ENCODE assay signal across 26 cellular contexts in genomic region chr3:31294430-31295149, GRCh38.
DNase-seq lines count a peak whose midpoint lies in the region; ATAC-seq and FAIRE-seq lines count a peak whose summit lies in the region.
"Had no signal": no experiment of that assay in that cellular context is flagged by ENCODE, and none has a peak within 500 bp of the region (broad histone marks: within the 10 kb centered on the region; RNA-seq: fewer than 3 reads in every experiment).

No MANE protein-coding gene starts in this region.

- intact Hi-C loops in left cardiac atrium (cut with DNase I) (no loop called here), left ventricle myocardium superior (cut with micrococcal nuclease) (no loop called here)

- ATAC-seq in left cardiac atrium (peak; percentile 23 to 87), left ventricle myocardium superior (no peak), HG03025 (IDR thresholded peaks at IDR 0.05; ENCODE audit: low FRiP score, unreplicated experiment) (no peak)
- ATAC-seq in effector memory CD8-positive, alpha-beta T cell (replicated peaks), result peak; percentile 47
- ATAC-seq in stimulated activated effector memory CD8-positive, alpha-beta T cell treated with anti-CD3 and anti-CD28 coated beads, Interleukin-12 subunit alpha, Interleukin-12 subunit beta, amount 100 ng/mL, for 72 hours, result peak; percentile 58
- ATAC-seq: left lobe of liver had no signal

- peaks cover 0 to 7% of the 10 kb centered on the region in 2 donors for H3K4me1 Mint-ChIP-seq in effector memory CD8-positive, alpha-beta T cell (ENCODE audit: low read depth in 2 of 2)
- H3K4me1 Mint-ChIP-seq in stimulated activated effector memory CD8-positive, alpha-beta T cell treated with anti-CD3 and anti-CD28 coated beads, Interleukin-12 subunit alpha, Interleukin-12 subunit beta, amount 100 ng/mL, for 72 hours, result peaks cover 18% of the 10 kb centered on the region

- H3K36me3 Mint-ChIP-seq in effector memory CD8-positive, alpha-beta T cell (ENCODE audit: insufficient read depth), result peaks cover 3% of the 10 kb centered on the region
- no peaks in the 10 kb centered on the region for H3K36me3 Mint-ChIP-seq in stimulated activated effector memory CD8-positive, alpha-beta T cell treated with anti-CD3 and anti-CD28 coated beads, Interleukin-12 subunit alpha, Interleukin-12 subunit beta, amount 100 ng/mL, for 72 hours
- H3K36me3 Mint-ChIP-seq: activated naive CD8-positive, alpha-beta T cell treated with anti-CD3 and anti-CD28 coated beads for 36 hours had no signal

- FAIRE-seq in HTR-8/SVneo (lab: Jason Lieb, UNC), result no peak
- FAIRE-seq: G401.6, GM19239 had no signal

- H3K9me3 Mint-ChIP-seq in effector memory CD8-positive, alpha-beta T cell, result peaks cover 0 to 6% of the 10 kb centered on the region in 2 donors
- no peaks in the 10 kb centered on the region for H3K9me3 Mint-ChIP-seq in stimulated activated effector memory CD8-positive, alpha-beta T cell treated with anti-CD3 and anti-CD28 coated beads, Interleukin-12 subunit alpha, Interleukin-12 subunit beta, amount 100 ng/mL, for 72 hours

- peaks cover 0 to 18% of the 10 kb centered on the region in 2 donors for H3K27me3 Mint-ChIP-seq in effector memory CD8-positive, alpha-beta T cell
- H3K27me3 Mint-ChIP-seq: activated naive CD8-positive, alpha-beta T cell treated with anti-CD3 and anti-CD28 coated beads for 36 hours; CD4-positive, alpha-beta T cell; stimulated activated naive CD8-positive, alpha-beta T cell treated with anti-CD3 and anti-CD28 coated beads, Interleukin-15, Interleukin-2, amounts not matched to agents 100 ng/mL and 50 ng/mL, for 24 hours had no signal

- no peak overlapping the region for H3K27ac Mint-ChIP-seq in effector memory CD8-positive, alpha-beta T cell
- H3K27ac Mint-ChIP-seq in stimulated activated effector memory CD8-positive, alpha-beta T cell treated with anti-CD3 and anti-CD28 coated beads, Interleukin-12 subunit alpha, Interleukin-12 subunit beta, amount 100 ng/mL, for 72 hours, result no peak overlapping the region
- H3K27ac Mint-ChIP-seq: activated naive CD8-positive, alpha-beta T cell treated with anti-CD3 and anti-CD28 coated beads for 36 hours; CD4-positive, alpha-beta T cell; stimulated activated naive CD8-positive, alpha-beta T cell treated with anti-CD3 and anti-CD28 coated beads, Interleukin-15, Interleukin-2, amounts not matched to agents 100 ng/mL and 50 ng/mL, for 24 hours had no signal

- no peak for DNase-seq in left cardiac atrium
- no peak for DNase-seq in left ventricle myocardium superior
- peak; percentile 26 for DNase-seq in RPMI7951 (ENCODE audit: low read depth)
- DNase-seq in effector memory CD8-positive, alpha-beta T cell, result no peak
- no peak for DNase-seq in stimulated activated effector memory CD8-positive, alpha-beta T cell treated with anti-CD3 and anti-CD28 coated beads, Interleukin-12 subunit alpha, Interleukin-12 subunit beta, amount 100 ng/mL, for 72 hours (ENCODE audit: low spot score in 2 of 2)
- no peak for DNase-seq in NCI-H526 treated with DMSO at 0.1 percent for 48 hours (lab: John Stamatoyannopoulos, UW)
- DNase-seq in HTR-8/SVneo (ENCODE audit: insufficient read length, low spot score), result no peak
- DNase-seq: 8988T; activated CD4-positive, alpha-beta T cell treated with anti-CD3 and anti-CD28 coated beads for 1 hour; activated effector memory CD4-positive, alpha-beta T cell treated with anti-CD3 and anti-CD28 coated beads, Interleukin-2, amount 50 U/mL, for 16 hours; activated naive CD8-positive, alpha-beta T cell treated with anti-CD3 and anti-CD28 coated beads for 36 hours; activated T-cell treated with anti-CD3 and anti-CD28 coated beads for 4 hours; CD4-positive, alpha-beta T cell; central memory CD4-positive, alpha-beta T cell; H9; hippocampal formation; mesenchymal stem cell; NCI-H1048; NCI-H187 treated with DMSO at 0.1 percent for 48 hours; NCI-H526; T-helper 1 cell had no signal

- H3K4me3 Mint-ChIP-seq in effector memory CD8-positive, alpha-beta T cell, result peak overlapping the region in 1 of 2 donors; percentile 12
- H3K4me3 Mint-ChIP-seq in stimulated activated effector memory CD8-positive, alpha-beta T cell treated with anti-CD3 and anti-CD28 coated beads, Interleukin-12 subunit alpha, Interleukin-12 subunit beta, amount 100 ng/mL, for 72 hours, result no peak overlapping the region
- H3K4me3 Mint-ChIP-seq: activated naive CD8-positive, alpha-beta T cell treated with anti-CD3 and anti-CD28 coated beads for 36 hours; CD4-positive, alpha-beta T cell; H9; stimulated activated naive CD8-positive, alpha-beta T cell treated with anti-CD3 and anti-CD28 coated beads, Interleukin-15, Interleukin-2, amounts not matched to agents 100 ng/mL and 50 ng/mL, for 24 hours had no signal

Comparison
In these comparisons a context has a peak if more than half of its experiments do, and no peak if none do; other contexts are left out.
1. ATAC-seq: peak in left cardiac atrium (2 of 2), effector memory CD8-positive, alpha-beta T cell (single experiment) and stimulated activated effector memory CD8-positive, alpha-beta T cell treated with anti-CD3 and anti-CD28 coated beads, Interleukin-12 subunit alpha, Interleukin-12 subunit beta, amount 100 ng/mL, for 72 hours (single experiment); none in left ventricle myocardium superior (single experiment) and HG03025 (single experiment).